23 cellular contexts compared by ENCODE assay signal in the genomic region with DNA sequence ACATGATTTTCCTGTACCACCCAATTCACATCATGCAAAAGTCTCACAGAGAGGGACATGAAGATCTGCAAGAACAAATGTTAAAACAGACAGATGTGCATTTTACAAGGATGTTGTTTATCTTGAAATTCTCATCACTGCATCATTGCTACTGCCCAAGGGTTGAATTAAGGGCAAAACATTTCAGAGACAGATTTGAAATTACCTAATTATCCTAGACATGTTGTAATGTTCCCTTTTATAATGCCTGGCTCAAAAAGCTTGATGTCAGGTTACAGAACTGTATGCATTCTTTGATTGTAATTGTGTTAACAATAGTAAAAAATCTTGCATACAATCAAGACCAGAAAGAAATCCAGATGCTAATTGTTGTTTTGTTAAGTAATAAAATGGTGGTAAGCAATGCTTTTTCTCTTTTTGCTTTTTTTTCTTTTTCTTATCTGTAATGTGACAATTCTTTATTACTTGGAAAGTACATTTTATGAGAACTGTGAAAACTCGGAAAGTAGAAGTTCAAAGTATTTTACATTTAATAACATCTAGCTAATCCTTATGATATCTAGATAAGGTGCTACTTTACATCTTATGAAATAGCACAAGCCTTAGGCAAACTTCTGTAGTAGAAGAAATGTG. TPM values are rescaled to one million over a fixed set of nuclear protein-coding genes. Genes with fewer than 3 reads are reported as not detected.
DNase-seq lines count a peak whose midpoint lies in the region; ATAC-seq and TF ChIP-seq lines count a peak whose summit lies in the region.
"Had no signal": no experiment of that assay in that cellular context is flagged by ENCODE, and none has a peak within 500 bp of the region (broad histone marks: within the 10 kb centered on the region; RNA-seq: fewer than 3 reads in every experiment).

No MANE protein-coding gene starts in this region.

- H3K79me2 ChIP-seq in osteoblast (ENCODE audit: insufficient read depth, low read length) = peaks cover 11% of the 10 kb centered on the region

- H3K27me3 ChIP-seq in CD4-positive, alpha-beta T cell (ENCODE audit: control insufficient read depth, insufficient read depth, low read length) = no peaks in the 10 kb centered on the region
- no peaks in the 10 kb centered on the region for H3K27me3 ChIP-seq in osteoblast (ENCODE audit: insufficient read depth, low read length)

- no peaks in the 10 kb centered on the region for H3K9me3 Mint-ChIP-seq in CD4-positive, alpha-beta T cell
- no peaks in the 10 kb centered on the region for H3K9me3 Mint-ChIP-seq in activated naive CD8-positive, alpha-beta T cell treated with anti-CD3 and anti-CD28 coated beads for 36 hours

- H3K4me3 Mint-ChIP-seq in CD4-positive, alpha-beta T cell = peak overlapping the region; percentile 45
- no peak overlapping the region for H3K4me3 Mint-ChIP-seq in activated naive CD8-positive, alpha-beta T cell treated with anti-CD3 and anti-CD28 coated beads for 36 hours
- H3K4me3 Mint-ChIP-seq: B cell had no signal

- H4K20me1 ChIP-seq in osteoblast (ENCODE audit: insufficient read depth, low read length) = no peaks in the 10 kb centered on the region

- no peak overlapping the region for H3K4me2 ChIP-seq in osteoblast (ENCODE audit: insufficient read depth, low read length)
- H3K4me2 ChIP-seq: SK-N-SH had no signal

- H2AFZ ChIP-seq in osteoblast (ENCODE audit: low read length) = no peak overlapping the region

- no peak overlapping the region for H3K27ac ChIP-seq in CD4-positive, alpha-beta T cell (ENCODE audit: low read depth, low read length)
- H3K27ac ChIP-seq in osteoblast (ENCODE audit: low read depth, low read length) = no peak overlapping the region

- POLR2A ChIA-PET in CD4-positive, alpha-beta T cell (lab: Charles Lee) = no interaction called here

- no peak for ATAC-seq in CD4-positive, alpha-beta T cell (ENCODE audit: poor library complexity)
- no peak for ATAC-seq in GM21381 (IDR thresholded peaks at IDR 0.05; ENCODE audit: unreplicated experiment)
- ATAC-seq: GM12878 had no signal

- intact Hi-C loops in CD4-positive, alpha-beta T cell (cut with DNase I, micrococcal nuclease) = loop anchor here (2.0 to 10.0 kb wide), 6 partner anchors 73 to 1001 kb away; partner anchors contain the start of genes AATF (in 1 of the 2), ACACA (in 1 of the 2), MRM1 (in 1 of the 2) and TADA2A (in 1 of the 2)

- H3K36me3 Mint-ChIP-seq in CD4-positive, alpha-beta T cell (ENCODE audit: low read depth) = peaks cover 4% of the 10 kb centered on the region
- H3K36me3 Mint-ChIP-seq in activated naive CD8-positive, alpha-beta T cell treated with anti-CD3 and anti-CD28 coated beads for 36 hours = peaks cover 4% of the 10 kb centered on the region

- TF ChIP-seq CTCF in CD4-positive, alpha-beta T cell (IDR thresholded peaks at IDR 0.05) = no peak
- no peak for TF ChIP-seq CTCF in choroid plexus epithelial cell (conservative IDR thresholded peaks at IDR 0.05; ENCODE audit: low read depth, low read length)
- TF ChIP-seq CTCF in osteoblast (IDR thresholded peaks at IDR 0.05; ENCODE audit: extremely low read depth, low read depth, low read length) = no peak

- no peaks in the 10 kb centered on the region for H3K27me3 Mint-ChIP-seq in CD4-positive, alpha-beta T cell
- no peaks in the 10 kb centered on the region for H3K27me3 Mint-ChIP-seq in activated naive CD8-positive, alpha-beta T cell treated with anti-CD3 and anti-CD28 coated beads for 36 hours
- H3K27me3 Mint-ChIP-seq: B cell had no signal

- peaks cover 43% of the 10 kb centered on the region for H3K4me1 ChIP-seq in osteoblast (ENCODE audit: insufficient read depth, low read length)

- CTCF ChIA-PET in CD4-positive, alpha-beta T cell (lab: Charles Lee) = no interaction called here

- no peaks in the 10 kb centered on the region for H3K9me3 ChIP-seq in CD4-positive, alpha-beta T cell (ENCODE audit: control insufficient read depth, low read length)
- no peaks in the 10 kb centered on the region for H3K9me3 ChIP-seq in osteoblast (ENCODE audit: low read depth, low read length)
- H3K9me3 ChIP-seq: SK-N-SH had no signal

- no peak for DNase-seq in CD4-positive, alpha-beta T cell
- DNase-seq in NCI-H69 (lab: John Stamatoyannopoulos, UW) (peak; percentile 13), choroid plexus epithelial cell (ENCODE audit: low read depth) (peak; percentile 22), osteoblast (ENCODE audit: insufficient read length, low spot score, missing footprints) (peak; percentile 44), GM03348 (ENCODE audit: low spot score) (no peak), medulla oblongata (ENCODE audit: extremely low spot score) (no peak)
- no peak for DNase-seq in activated naive CD8-positive, alpha-beta T cell treated with anti-CD3 and anti-CD28 coated beads for 36 hours
- DNase-seq: ACHN, COR-L47, DMS153, GF-D8, GOT3, KBM-7, NCI-H1105, NCI-H187, NCI-H2107, NCI-H510A, NCI-H774, SHP77, SK-N-SH had no signal

- H3K4me1 Mint-ChIP-seq in CD4-positive, alpha-beta T cell (ENCODE audit: low read depth) = peaks cover 22% of the 10 kb centered on the region
- peaks cover 28% of the 10 kb centered on the region for H3K4me1 Mint-ChIP-seq in activated naive CD8-positive, alpha-beta T cell treated with anti-CD3 and anti-CD28 coated beads for 36 hours

- H3K27ac Mint-ChIP-seq in CD4-positive, alpha-beta T cell = no peak overlapping the region
- no peak overlapping the region for H3K27ac Mint-ChIP-seq in activated naive CD8-positive, alpha-beta T cell treated with anti-CD3 and anti-CD28 coated beads for 36 hours
- H3K27ac Mint-ChIP-seq: B cell had no signal

- no peaks in the 10 kb centered on the region for H3K36me3 ChIP-seq in osteoblast (ENCODE audit: insufficient read depth, low read length)

- H3K4me3 ChIP-seq in choroid plexus epithelial cell (ENCODE audit: low read depth, low read length) (no peak overlapping the region), osteoblast (ENCODE audit: insufficient read depth, low read length) (no peak overlapping the region)
- H3K4me3 ChIP-seq: GM12878 had no signal

RNA-seq across cellular contexts. Expression of gene DUSP14, which starts 3.6 kb away (rescaled TPM):
- total RNA-seq in CD4-positive, alpha-beta T cell = 1 to 10 TPM; 4.4 to 4.9 TPM
- 79.3 and 97.7 TPM in 2 replicates for total RNA-seq in osteoblast
- 10 to 100 TPM; 15.1 to 15.3 TPM for total RNA-seq in activated naive CD8-positive, alpha-beta T cell treated with anti-CD3 and anti-CD28 coated beads for 36 hours

Comparison
In these comparisons a context has a peak if more than half of its experiments do, and no peak if none do; other contexts are left out.
1. DNase-seq: peak in NCI-H69 (single experiment), choroid plexus epithelial cell (single experiment) and osteoblast (single experiment); none in CD4-positive, alpha-beta T cell (0 of 10), GM03348 (single experiment), activated naive CD8-positive, alpha-beta T cell treated with anti-CD3 and anti-CD28 coated beads for 36 hours (single experiment) and medulla oblongata (single experiment).